ENCODE assay signal across 24 cellular contexts in genomic region chr2:132766573-132766972, GRCh38.
DNase-seq lines count a peak whose midpoint lies in the region; TF ChIP-seq lines count a peak whose summit lies in the region.
"Had no signal": no experiment of that assay in that cellular context is flagged by ENCODE, and none has a peak within 500 bp of the region (broad histone marks: within the 10 kb centered on the region; RNA-seq: fewer than 3 reads in every experiment).

No MANE protein-coding gene starts in this region.

- intact Hi-C loops in activated CD4-positive, alpha-beta T cell treated with anti-CD3 and anti-CD28 coated beads, Interleukin-2, amount 10 ng/mL, durations not matched to agents 24 days and 14 days (cut with micrococcal nuclease) = no loop called here
- intact Hi-C loops in CD14-positive monocyte (cut with micrococcal nuclease) = no loop called here

- peak; percentile 10 for DNase-seq in activated CD4-positive, alpha-beta T cell treated with anti-CD3 and anti-CD28 coated beads, Interleukin-2, amount 10 ng/mL, durations not matched to agents 24 days and 14 days
- DNase-seq in activated CD4-positive, alpha-beta T cell treated with anti-CD3 and anti-CD28 coated beads, Interleukin-2, amount 50 U/mL, for 1 hour = no peak
- DNase-seq in NCI-H2029 treated with DMSO at 0.1 percent for 48 hours (lab: John Stamatoyannopoulos, UW) (peak; percentile 44), astrocyte of the hippocampus (ENCODE audit: low read depth, low spot score) (peak; percentile 22), CD14-positive monocyte (ENCODE audit: low spot score) (no peak), HPDE6-E6E7 (ENCODE audit: extremely low spot score) (no peak)
- DNase-seq in CD8-positive, alpha-beta memory T cell = no peak
- DNase-seq: activated CD4-positive, alpha-beta T cell treated with anti-CD3 and anti-CD28 coated beads for 48 hours; activated CD8-positive, alpha-beta memory T cell treated with anti-CD3 and anti-CD28 coated beads, Interleukin-2, amount 10 ng/mL, durations not matched to agents 7 days and 5 days; activated naive CD4-positive, alpha-beta T cell treated with anti-CD3 and anti-CD28 coated beads for 36 hours; activated T-cell treated with anti-CD3 and anti-CD28 coated beads, Interleukin-2, amount 50 U/mL, for 72 hours; effector CD8-positive, alpha-beta T cell; foreskin fibroblast; GDM1; GOT3; MV-4-11; naive thymus-derived CD4-positive, alpha-beta T cell; NCI-H2081; NCI-H69; stimulated activated naive B cell treated with anti-CD40 and anti-IgM and Interleukin-4, amounts not matched to agents 10 μg/mL and 1 μg/mL and 100 μg/mL, for 72 hours had no signal

- H3K27ac Mint-ChIP-seq in activated CD4-positive, alpha-beta T cell treated with anti-CD3 and anti-CD28 coated beads, Interleukin-2, amount 10 ng/mL, durations not matched to agents 24 days and 14 days = no peak overlapping the region
- no peak overlapping the region for H3K27ac Mint-ChIP-seq in CD14-positive monocyte
- no peak overlapping the region for H3K27ac Mint-ChIP-seq in CD8-positive, alpha-beta memory T cell
- H3K27ac Mint-ChIP-seq: activated CD8-positive, alpha-beta memory T cell treated with anti-CD3 and anti-CD28 coated beads, Interleukin-2, amount 10 ng/mL, durations not matched to agents 7 days and 5 days; activated naive CD4-positive, alpha-beta T cell treated with anti-CD3 and anti-CD28 coated beads for 36 hours; activated T-cell treated with anti-CD3 and anti-CD28 coated beads, Interleukin-2, amount 50 U/mL, for 72 hours; naive thymus-derived CD4-positive, alpha-beta T cell; stimulated activated naive B cell treated with anti-CD40 and anti-IgM and Interleukin-4, amounts not matched to agents 10 μg/mL and 1 μg/mL and 100 μg/mL, for 72 hours had no signal

- peaks cover 2% of the 10 kb centered on the region for H3K9me3 Mint-ChIP-seq in activated CD4-positive, alpha-beta T cell treated with anti-CD3 and anti-CD28 coated beads, Interleukin-2, amount 10 ng/mL, durations not matched to agents 24 days and 14 days
- H3K9me3 Mint-ChIP-seq in CD14-positive monocyte = peaks cover 0 to 14% (median 1%) of the 10 kb centered on the region in 7 donors
- H3K9me3 Mint-ChIP-seq in CD8-positive, alpha-beta memory T cell = peaks cover 4 to 17% (median 7%) of the 10 kb centered on the region in 5 donors

- POLR2A ChIA-PET in CD8-positive, alpha-beta memory T cell (lab: Charles Lee) = no interaction called here

- CTCF ChIA-PET in CD8-positive, alpha-beta memory T cell (lab: Charles Lee) = no interaction called here

- H3K9me3 ChIP-seq in CD8-positive, alpha-beta memory T cell (ENCODE audit: low read length) = no peaks in the 10 kb centered on the region

- H3K4me3 Mint-ChIP-seq in activated CD4-positive, alpha-beta T cell treated with anti-CD3 and anti-CD28 coated beads, Interleukin-2, amount 10 ng/mL, durations not matched to agents 24 days and 14 days = no peak overlapping the region
- H3K4me3 Mint-ChIP-seq in CD14-positive monocyte = no peak overlapping the region
- H3K4me3 Mint-ChIP-seq in CD8-positive, alpha-beta memory T cell = no peak overlapping the region
- H3K4me3 Mint-ChIP-seq: activated CD8-positive, alpha-beta memory T cell treated with anti-CD3 and anti-CD28 coated beads, Interleukin-2, amount 10 ng/mL, durations not matched to agents 7 days and 5 days; activated naive CD4-positive, alpha-beta T cell treated with anti-CD3 and anti-CD28 coated beads for 36 hours; activated T-cell treated with anti-CD3 and anti-CD28 coated beads, Interleukin-2, amount 50 U/mL, for 72 hours; naive thymus-derived CD4-positive, alpha-beta T cell; stimulated activated naive B cell treated with anti-CD40 and anti-IgM and Interleukin-4, amounts not matched to agents 10 μg/mL and 1 μg/mL and 100 μg/mL, for 72 hours had no signal

- no peaks in the 10 kb centered on the region for H3K27me3 Mint-ChIP-seq in activated CD4-positive, alpha-beta T cell treated with anti-CD3 and anti-CD28 coated beads, Interleukin-2, amount 10 ng/mL, durations not matched to agents 24 days and 14 days
- peaks cover 0 to 3% (median 0%) of the 10 kb centered on the region in 3 donors for H3K27me3 Mint-ChIP-seq in CD14-positive monocyte (ENCODE audit: low read depth in 3 of 3)
- no peaks in the 10 kb centered on the region for H3K27me3 Mint-ChIP-seq in CD8-positive, alpha-beta memory T cell
- H3K27me3 Mint-ChIP-seq: activated CD8-positive, alpha-beta memory T cell treated with anti-CD3 and anti-CD28 coated beads, Interleukin-2, amount 10 ng/mL, durations not matched to agents 7 days and 5 days; stimulated activated naive B cell treated with anti-CD40 and anti-IgM and Interleukin-4, amounts not matched to agents 10 μg/mL and 1 μg/mL and 100 μg/mL, for 72 hours had no signal

- no peaks in the 10 kb centered on the region for H3K27me3 ChIP-seq in CD8-positive, alpha-beta memory T cell (ENCODE audit: insufficient read depth, low read length, poor library complexity, severe bottlenecking)
- H3K27me3 ChIP-seq: BLaER1 treated with 17β-estradiol and CSF1 and Interleukin-3, amounts not matched to agents 10 nM and 100 nM had no signal

- no peaks in the 10 kb centered on the region for H3K36me3 Mint-ChIP-seq in activated CD4-positive, alpha-beta T cell treated with anti-CD3 and anti-CD28 coated beads, Interleukin-2, amount 10 ng/mL, durations not matched to agents 24 days and 14 days (ENCODE audit: low read depth)
- no peaks in the 10 kb centered on the region for H3K36me3 Mint-ChIP-seq in CD14-positive monocyte
- no peaks in the 10 kb centered on the region for H3K36me3 Mint-ChIP-seq in CD8-positive, alpha-beta memory T cell
- H3K36me3 Mint-ChIP-seq: activated CD8-positive, alpha-beta memory T cell treated with anti-CD3 and anti-CD28 coated beads, Interleukin-2, amount 10 ng/mL, durations not matched to agents 7 days and 5 days; naive thymus-derived CD4-positive, alpha-beta T cell; stimulated activated naive B cell treated with anti-CD40 and anti-IgM and Interleukin-4, amounts not matched to agents 10 μg/mL and 1 μg/mL and 100 μg/mL, for 72 hours had no signal

- no peaks in the 10 kb centered on the region for H3K4me1 ChIP-seq in CD8-positive, alpha-beta memory T cell (ENCODE audit: insufficient read depth, low read length)
- H3K4me1 ChIP-seq: BLaER1 treated with 17β-estradiol and CSF1 and Interleukin-3, amounts not matched to agents 10 nM and 100 nM had no signal

- TF ChIP-seq CTCF in CD14-positive monocyte (IDR thresholded peaks at IDR 0.05) = no peak

- no peaks in the 10 kb centered on the region for H3K36me3 ChIP-seq in CD8-positive, alpha-beta memory T cell (ENCODE audit: insufficient read depth, low read length)
- H3K36me3 ChIP-seq: BLaER1 treated with 17β-estradiol and CSF1 and Interleukin-3, amounts not matched to agents 10 nM and 100 nM had no signal

- no peak overlapping the region for H3K27ac ChIP-seq in CD8-positive, alpha-beta memory T cell (ENCODE audit: low read depth, low read length)
- H3K27ac ChIP-seq: BLaER1 treated with 17β-estradiol and CSF1 and Interleukin-3, amounts not matched to agents 10 nM and 100 nM; KMS-11; VCaP had no signal

- no peaks in the 10 kb centered on the region for H3K4me1 Mint-ChIP-seq in activated CD4-positive, alpha-beta T cell treated with anti-CD3 and anti-CD28 coated beads, Interleukin-2, amount 10 ng/mL, durations not matched to agents 24 days and 14 days
- H3K4me1 Mint-ChIP-seq in CD14-positive monocyte = no peaks in the 10 kb centered on the region
- H3K4me1 Mint-ChIP-seq in CD8-positive, alpha-beta memory T cell = no peaks in the 10 kb centered on the region
- H3K4me1 Mint-ChIP-seq: activated CD8-positive, alpha-beta memory T cell treated with anti-CD3 and anti-CD28 coated beads, Interleukin-2, amount 10 ng/mL, durations not matched to agents 7 days and 5 days; naive thymus-derived CD4-positive, alpha-beta T cell; stimulated activated naive B cell treated with anti-CD40 and anti-IgM and Interleukin-4, amounts not matched to agents 10 μg/mL and 1 μg/mL and 100 μg/mL, for 72 hours had no signal

- no peak overlapping the region for H3K4me3 ChIP-seq in CD8-positive, alpha-beta memory T cell (ENCODE audit: low read length)
- H3K4me3 ChIP-seq: BLaER1 treated with 17β-estradiol and CSF1 and Interleukin-3, amounts not matched to agents 10 nM and 100 nM; smooth muscle cell had no signal

Comparison
In these comparisons a context has a peak if more than half of its experiments do, and no peak if none do; other contexts are left out.
1. DNase-seq: peak in activated CD4-positive, alpha-beta T cell treated with anti-CD3 and anti-CD28 coated beads, Interleukin-2, amount 10 ng/mL, durations not matched to agents 24 days and 14 days (single experiment), NCI-H2029 treated with DMSO at 0.1 percent for 48 hours (single experiment) and astrocyte of the hippocampus (single experiment); none in activated CD4-positive, alpha-beta T cell treated with anti-CD3 and anti-CD28 coated beads, Interleukin-2, amount 50 U/mL, for 1 hour (single experiment), CD14-positive monocyte (single experiment), CD8-positive, alpha-beta memory T cell (0 of 5) and HPDE6-E6E7 (single experiment).